ENCODE assay signal across 8 cellular contexts in the genomic region with DNA sequence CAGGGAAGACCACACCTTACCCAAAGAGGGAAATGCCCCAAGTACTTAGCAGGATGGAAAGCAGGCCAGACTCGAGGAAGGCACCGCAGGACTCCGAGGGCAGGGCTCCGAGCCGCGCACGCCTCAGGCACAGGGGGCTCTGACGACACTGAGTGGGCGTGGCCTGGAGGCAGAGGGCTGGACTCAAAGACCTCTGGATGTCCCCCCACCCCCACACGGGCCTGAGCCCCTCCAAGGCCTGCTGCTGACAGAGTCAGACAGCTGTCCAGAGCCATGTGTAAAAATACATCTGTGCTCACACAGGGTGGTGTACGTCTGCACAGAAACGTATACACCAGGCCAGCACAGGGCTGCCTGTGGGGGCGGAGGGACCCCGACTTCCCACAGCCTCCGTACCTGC. TPM values are rescaled to one million over a fixed set of nuclear protein-coding genes. Genes with fewer than 3 reads are reported as not detected.
DNase-seq lines count a peak whose midpoint lies in the region; ATAC-seq, FAIRE-seq and TF ChIP-seq lines count a peak whose summit lies in the region.

No MANE protein-coding gene starts in this region.

- H3K36me3 Mint-ChIP-seq in HFFc6 (ENCODE audit: low read depth) (peaks cover 5% of the 10 kb centered on the region; the same call in 1 of the 2 replicates), activated B cell treated with CpG ODN at 0.5 μM for 24 hours (ENCODE audit: low read depth) (peaks cover 13% of the 10 kb centered on the region), endothelial cell (ENCODE audit: low read depth, unreplicated experiment) (peaks cover 9% of the 10 kb centered on the region)

- H3K9me3 ChIP-seq in muscle layer of colon (ENCODE audit: low read length), result no peaks in the 10 kb centered on the region

- peak overlapping the region; percentile 80 for H3K27ac ChIP-seq in muscle layer of colon (ENCODE audit: low read depth, low read length)

- POLR2A ChIA-PET in activated B cell treated with CpG ODN at 0.5 μM for 24 hours (lab: Charles Lee), result no interaction called here

- H3K27me3 Mint-ChIP-seq in HFFc6 (ENCODE audit: insufficient read depth), result no peaks in the 10 kb centered on the region; the same call in 1 of the 2 replicates
- no peaks in the 10 kb centered on the region for H3K27me3 Mint-ChIP-seq in activated B cell treated with CpG ODN at 0.5 μM for 24 hours
- H3K27me3 Mint-ChIP-seq in endothelial cell (ENCODE audit: unreplicated experiment), result peaks cover 23% of the 10 kb centered on the region

- H3K4me3 Mint-ChIP-seq in HFFc6 (peak overlapping the region; percentile 91), activated B cell treated with CpG ODN at 0.5 μM for 24 hours (peak overlapping the region; percentile 83), endothelial cell (ENCODE audit: unreplicated experiment) (peak overlapping the region; percentile 93)

- TF ChIP-seq CTCF in AG10803 (conservative IDR thresholded peaks at IDR 0.05; ENCODE audit: low read length) (no peak), HFFc6 (IDR thresholded peaks at IDR 0.05) (no peak), activated B cell treated with CpG ODN at 0.5 μM for 24 hours (IDR thresholded peaks at IDR 0.05) (no peak), endothelial cell (IDR thresholded peaks at IDR 0.05; ENCODE audit: unreplicated experiment) (no peak)

- DNase-seq in AG10803 (ENCODE audit: low read depth) (peak; percentile 52), HFFc6 (peak; percentile 8), activated B cell treated with CpG ODN at 0.5 μM for 24 hours (no peak), endothelial cell (ENCODE audit: low spot score) (no peak), urothelium cell line (ENCODE audit: low spot score) (peak; percentile 74), posterior vena cava (ENCODE audit: low spot score) (no peak)

- peaks cover 9% of the 10 kb centered on the region for H3K36me3 ChIP-seq in muscle layer of colon (ENCODE audit: insufficient read depth, low read length)

- H3K9ac ChIP-seq in muscle layer of colon (ENCODE audit: low read length), result peak overlapping the region; percentile 53

- no peak for FAIRE-seq in urothelium cell line (lab: Jason Lieb, UNC)

- H3K4me1 Mint-ChIP-seq in HFFc6 (ENCODE audit: low read depth) (peaks cover 20% of the 10 kb centered on the region), activated B cell treated with CpG ODN at 0.5 μM for 24 hours (peaks cover 44% of the 10 kb centered on the region), endothelial cell (ENCODE audit: unreplicated experiment) (peaks cover 21% of the 10 kb centered on the region)

- H3K4me3 ChIP-seq in AG10803 (ENCODE audit: low read length) (peak overlapping the region; percentile 76), muscle layer of colon (ENCODE audit: low read depth in 1 of 2, low read length in 2 of 2) (peak overlapping the region; percentile 63 to 74)

- peak overlapping the region; percentile 77 for H3K27ac Mint-ChIP-seq in HFFc6
- H3K27ac Mint-ChIP-seq in activated B cell treated with CpG ODN at 0.5 μM for 24 hours, result no peak overlapping the region
- no peak overlapping the region for H3K27ac Mint-ChIP-seq in endothelial cell (ENCODE audit: unreplicated experiment)

- CTCF ChIA-PET in activated B cell treated with CpG ODN at 0.5 μM for 24 hours (lab: Charles Lee), result interaction anchor here (0.6 to 1.0 kb wide), 2 partner anchors 15 to 26 kb away, joined by 3 read pairs; no protein-coding TSS in a partner anchor

- intact Hi-C loops in activated B cell treated with CpG ODN at 0.5 μM for 24 hours (cut with micrococcal nuclease), result no loop called here
- intact Hi-C loops in posterior vena cava (cut with DNase I), result no loop called here

- H3K9me3 Mint-ChIP-seq in HFFc6, result no peaks in the 10 kb centered on the region
- no peaks in the 10 kb centered on the region for H3K9me3 Mint-ChIP-seq in activated B cell treated with CpG ODN at 0.5 μM for 24 hours
- H3K9me3 Mint-ChIP-seq in endothelial cell (ENCODE audit: unreplicated experiment), result no peaks in the 10 kb centered on the region

- H3K27me3 ChIP-seq in muscle layer of colon (ENCODE audit: control insufficient read depth in 1 of 2, insufficient read depth in 2 of 2, low read length in 2 of 2), result no peaks in the 10 kb centered on the region

- ATAC-seq in activated B cell treated with CpG ODN at 0.5 μM for 24 hours (ENCODE audit: low read depth), result no peak
- ATAC-seq in HG02938 (IDR thresholded peaks at IDR 0.05; ENCODE audit: unreplicated experiment), result no peak

- H3K4me1 ChIP-seq in muscle layer of colon (ENCODE audit: insufficient read depth, low read length), result peaks cover 42% of the 10 kb centered on the region

RNA-seq across cellular contexts. Expression of gene AKT1, which starts 1.4 kb away (rescaled TPM):
- total RNA-seq in HFFc6 (2021; fragmentation: NEBNext Ultra II Directional; extraction: Animal tissue kit (Norgen Biotek cat#: 25700)), result 100 to 1,000 TPM; 164 to 191 (median 173) TPM
- total RNA-seq in activated B cell treated with CpG ODN at 0.5 μM for 24 hours (72.8 and 80.8 TPM in 2 replicates), endothelial cell (ENCODE audit: unreplicated experiment) (133 TPM), posterior vena cava (100 to 1,000 TPM; 115 to 143 TPM)

RNA-seq across cellular contexts. Expression of gene ZBTB42, which starts 6.8 kb away (rescaled TPM):
- 1 to 10 TPM; 1.3 to 1.8 (median 1.5) TPM for total RNA-seq in HFFc6 (2021; fragmentation: NEBNext Ultra II Directional; extraction: Animal tissue kit (Norgen Biotek cat#: 25700))
- total RNA-seq in activated B cell treated with CpG ODN at 0.5 μM for 24 hours (3.0 and 3.1 TPM in 2 replicates), endothelial cell (ENCODE audit: unreplicated experiment) (2.4 TPM), posterior vena cava (1 to 10 TPM; 3.3 to 3.8 TPM)

RNA-seq across cellular contexts. Expression of gene SIVA1, which starts 41.2 kb away (rescaled TPM):
- 10 to 100 TPM; 78.3 to 95.8 (median 82.5) TPM for total RNA-seq in HFFc6 (2021; fragmentation: NEBNext Ultra II Directional; extraction: Animal tissue kit (Norgen Biotek cat#: 25700))
- total RNA-seq in activated B cell treated with CpG ODN at 0.5 μM for 24 hours (47.9 and 51.2 TPM in 2 replicates), endothelial cell (ENCODE audit: unreplicated experiment) (84.3 TPM), posterior vena cava (10 to 100 TPM; 58.3 to 66.1 TPM)

Comparison
In these comparisons a context has a peak if more than half of its experiments do, and no peak if none do; other contexts are left out.
1. DNase-seq: peak in AG10803 (single experiment), HFFc6 (single experiment) and urothelium cell line (single experiment); none in activated B cell treated with CpG ODN at 0.5 μM for 24 hours (single experiment), endothelial cell (single experiment) and posterior vena cava (single experiment).
2. Peak in every context shown above with its lines, with median percentiles within 50 percentile points of each other: H3K4me3 Mint-ChIP-seq.